8 cellular contexts compared by ENCODE assay signal in the genomic region with DNA sequence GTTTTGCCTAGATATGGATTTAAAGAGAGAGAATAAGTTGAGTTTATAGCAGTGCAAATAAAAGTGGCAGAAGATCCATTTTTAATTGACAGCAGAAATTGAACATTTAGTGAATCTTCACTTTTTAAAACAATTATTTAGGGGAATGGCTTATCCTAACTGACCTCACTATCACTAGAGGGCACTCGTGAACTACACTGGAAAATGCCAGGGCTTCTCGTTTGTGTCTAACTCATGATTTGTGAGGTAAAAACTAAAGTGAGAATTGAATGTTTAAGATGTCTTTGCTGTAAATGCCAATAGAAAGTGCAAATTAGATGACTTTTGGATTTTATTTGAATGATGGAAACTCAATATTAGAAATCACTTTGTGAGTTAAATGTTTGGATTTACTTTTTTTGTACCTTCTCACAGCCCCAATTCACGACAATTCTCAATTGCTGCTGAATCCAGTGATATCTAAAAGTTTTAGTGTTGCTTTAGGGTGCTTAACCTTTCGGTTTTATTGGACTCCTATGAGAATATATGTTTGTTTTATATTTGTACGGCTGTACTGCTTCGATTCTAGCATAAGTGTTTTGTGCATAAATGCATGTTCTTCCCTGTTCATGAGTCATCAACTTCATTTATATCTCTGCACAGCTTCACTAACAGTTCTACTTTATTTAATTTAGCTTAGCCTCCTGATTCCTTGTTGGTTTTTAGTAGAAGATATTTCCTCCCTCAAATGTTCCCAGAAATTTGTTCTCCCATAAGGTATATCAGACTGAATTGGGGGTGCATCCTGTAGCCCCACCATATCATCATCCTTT.
DNase-seq lines count a peak whose midpoint lies in the region; ATAC-seq and TF ChIP-seq lines count a peak whose summit lies in the region.

No MANE protein-coding gene starts in this region.

- H3K4me3 ChIP-seq in OCI-LY3 (ENCODE audit: low read length): no peak overlapping the region
- no peak overlapping the region for H3K4me3 ChIP-seq in endodermal cell (ENCODE audit: low read length)

- peak overlapping the region; percentile 20; the same call in 1 of the 2 replicates for H3K4me2 ChIP-seq in OCI-LY3 (ENCODE audit: low read length)

- WGBS in endodermal cell (ENCODE audit: insufficient coverage in 1 of 2, insufficient read length in 1 of 2), 2 experiments: 50% methylated on average over 2 to 6 of the region's 6 CpGs

- ATAC-seq in GM21447 (IDR thresholded peaks at IDR 0.05; ENCODE audit: unreplicated experiment) (no peak), HG03342 (IDR thresholded peaks at IDR 0.05; ENCODE audit: unreplicated experiment) (no peak)

- H3K4me1 Mint-ChIP-seq in endodermal cell (no peaks in the 10 kb centered on the region), nephron (no peaks in the 10 kb centered on the region)

- H3K36me3 ChIP-seq in OCI-LY3 (replicated peaks; ENCODE audit: low read depth, low read length) (no peaks in the 10 kb centered on the region), endodermal cell (ENCODE audit: control insufficient read depth, insufficient read depth, low read length) (no peaks in the 10 kb centered on the region)

- no peaks in the 10 kb centered on the region for H3K79me2 ChIP-seq in OCI-LY3 (ENCODE audit: low read length)

- H3K27me3 ChIP-seq in OCI-LY3 (ENCODE audit: low read depth, low read length) (peaks cover 21% of the 10 kb centered on the region), endodermal cell (ENCODE audit: control insufficient read depth, insufficient read depth, low read length, poor library complexity, severe bottlenecking) (peaks cover 15% of the 10 kb centered on the region)

- H3K27ac Mint-ChIP-seq in endodermal cell (no peak overlapping the region), nephron (no peak overlapping the region)

- peak overlapping the region; percentile 34; the same call in 1 of the 2 replicates for H2AFZ ChIP-seq in OCI-LY3 (ENCODE audit: low read depth, low read length)

- H3K4me1 ChIP-seq in OCI-LY3 (ENCODE audit: low read length): peaks cover 4% of the 10 kb centered on the region; the same call in 1 of the 2 replicates
- H3K4me1 ChIP-seq in endodermal cell (ENCODE audit: control insufficient read depth, insufficient read depth, low read length): no peaks in the 10 kb centered on the region

- TF ChIP-seq CTCF in OCI-LY3 (IDR thresholded peaks at IDR 0.05; ENCODE audit: low read depth, low read length) (peak; percentile 87), endodermal cell (conservative IDR thresholded peaks at IDR 0.05) (peak; percentile 87), nephron (IDR thresholded peaks at IDR 0.05; ENCODE audit: unreplicated experiment in 3 of 3) (peak; percentile 72 to 79 (median 79))

- H3K36me3 Mint-ChIP-seq in endodermal cell (ENCODE audit: low read depth): no peaks in the 10 kb centered on the region
- H3K36me3 Mint-ChIP-seq in nephron (ENCODE audit: low read depth): no peaks in the 10 kb centered on the region

- H3K9me3 ChIP-seq in OCI-LY3 (ENCODE audit: insufficient read depth, low read length): no peaks in the 10 kb centered on the region
- H3K9me3 ChIP-seq in endodermal cell (ENCODE audit: control insufficient read depth, low read length): no peaks in the 10 kb centered on the region

- H3K9ac ChIP-seq in OCI-LY3 (ENCODE audit: low read length) (no peak overlapping the region), endodermal cell (ENCODE audit: extremely low read depth, low read length, poor library complexity, severe bottlenecking) (no peak overlapping the region)

- no peaks in the 10 kb centered on the region for H4K20me1 ChIP-seq in OCI-LY3 (ENCODE audit: insufficient read depth, low read length)

- H3K4me3 Mint-ChIP-seq in endodermal cell (no peak overlapping the region), nephron (no peak overlapping the region)

- H3K9me3 Mint-ChIP-seq in endodermal cell (no peaks in the 10 kb centered on the region), nephron (no peaks in the 10 kb centered on the region)

- H3K27ac ChIP-seq in OCI-LY3 (ENCODE audit: low read length): no peak overlapping the region
- no peak overlapping the region for H3K27ac ChIP-seq in endodermal cell (ENCODE audit: low read depth, low read length)

- H3K27me3 Mint-ChIP-seq in endodermal cell (ENCODE audit: insufficient read depth): peaks cover 2% of the 10 kb centered on the region
- peaks cover 25% of the 10 kb centered on the region for H3K27me3 Mint-ChIP-seq in nephron (ENCODE audit: low read depth)

- DNase-seq in DMS153 (lab: John Stamatoyannopoulos, UW): peak; percentile 15
- peak; percentile 22 for DNase-seq in HK-2 (ENCODE audit: unreplicated experiment)
- DNase-seq in endodermal cell: peak; percentile 59
- DNase-seq in T-helper 9 cell: no peak
